ENCODE assay signal across 17 cellular contexts in the genomic region with DNA sequence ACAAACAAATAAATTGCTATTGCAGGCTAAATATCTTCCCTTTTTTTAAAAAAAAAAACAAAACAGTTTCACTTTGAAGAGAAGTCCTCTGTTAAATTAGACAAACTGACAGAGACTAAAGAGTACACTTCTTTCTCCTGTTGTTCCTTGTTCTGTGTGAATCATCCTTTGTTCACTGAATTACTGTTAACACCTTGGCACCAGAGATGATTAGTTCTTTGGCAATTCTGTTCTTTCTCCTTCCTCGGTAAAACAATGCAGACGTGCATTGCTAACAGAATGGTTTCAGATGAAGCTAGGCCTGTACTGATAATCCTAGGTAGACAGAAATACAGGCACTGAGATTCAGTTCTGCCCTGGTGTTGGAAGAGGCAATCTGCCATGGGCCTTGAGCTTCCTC.
DNase-seq lines count a peak whose midpoint lies in the region; TF ChIP-seq lines count a peak whose summit lies in the region.
"Had no signal": no experiment of that assay in that cellular context is flagged by ENCODE, and none has a peak within 500 bp of the region (broad histone marks: within the 10 kb centered on the region; RNA-seq: fewer than 3 reads in every experiment).

No MANE protein-coding gene starts in this region.

- peak overlapping the region; percentile 39 for H3K27ac Mint-ChIP-seq in neural crest cell (ENCODE audit: unreplicated experiment)
- H3K27ac Mint-ChIP-seq: T-helper 17 cell had no signal

- no peak overlapping the region for H3K4me3 ChIP-seq in GM12865 (ENCODE audit: low read depth, low read length)
- H3K4me3 ChIP-seq in tibial nerve = no peak overlapping the region
- H3K4me3 ChIP-seq in transverse colon = no peak overlapping the region
- H3K4me3 ChIP-seq: thyroid gland had no signal

- DNase-seq in GM12865 (ENCODE audit: low read depth) (peak; percentile 3), amniotic epithelial cell (ENCODE audit: low read depth) (peak; percentile 14), fibroblast of peridontal ligament (ENCODE audit: extremely low read depth) (peak; percentile 15), neural crest cell (ENCODE audit: low read depth, low spot score) (no peak), erythroblast (lab: John Stamatoyannopoulos, UW) (no peak), tibial nerve (ENCODE audit: low spot score in 2 of 2) (no peak), nucleus accumbens (lab: John Stamatoyannopoulos, UW) (no peak), transverse colon (no peak)
- DNase-seq: activated CD4-positive, CD25-positive, alpha-beta regulatory T cell; effector CD4-positive, alpha-beta T cell; GF-D8; naive B cell; NCI-H1048; NCI-H82; stimulated activated CD4-positive, alpha-beta T cell treated with anti-CD3 and anti-CD28 coated beads, Interleukin-2, amount 100 ng/mL, for 48 hours; T-helper 17 cell; thyroid gland had no signal

- peaks cover 32% of the 10 kb centered on the region for H3K4me1 Mint-ChIP-seq in neural crest cell
- H3K4me1 Mint-ChIP-seq: T-helper 17 cell had no signal

- H3K27me3 Mint-ChIP-seq in neural crest cell (ENCODE audit: low read depth) = no peaks in the 10 kb centered on the region
- H3K27me3 Mint-ChIP-seq: naive B cell, T-helper 17 cell had no signal

- H3K4me3 Mint-ChIP-seq in neural crest cell = no peak overlapping the region
- H3K4me3 Mint-ChIP-seq: naive B cell, T-helper 17 cell had no signal

- intact Hi-C loops in transverse colon (cut with DNase I; ENCODE audit: low total_unique reads) = no loop called here

- peaks cover 2% of the 10 kb centered on the region for H3K9me3 Mint-ChIP-seq in neural crest cell

- no peaks in the 10 kb centered on the region for H3K9me3 ChIP-seq in tibial nerve
- no peaks in the 10 kb centered on the region for H3K9me3 ChIP-seq in transverse colon
- H3K9me3 ChIP-seq: thyroid gland had no signal

- peaks cover 10% of the 10 kb centered on the region for H3K36me3 Mint-ChIP-seq in neural crest cell (ENCODE audit: low read depth)
- H3K36me3 Mint-ChIP-seq: naive B cell had no signal

- H3K36me3 ChIP-seq in tibial nerve = no peaks in the 10 kb centered on the region
- H3K36me3 ChIP-seq in transverse colon = no peaks in the 10 kb centered on the region
- H3K36me3 ChIP-seq: thyroid gland had no signal

- no peak for TF ChIP-seq POLR2A in erythroblast (IDR thresholded peaks at IDR 0.05; ENCODE audit: low read length)
- no peak for TF ChIP-seq POLR2A in tibial nerve (IDR thresholded peaks at IDR 0.05)
- TF ChIP-seq POLR2A in transverse colon (IDR thresholded peaks at IDR 0.05) = no peak

- in situ Hi-C loops in transverse colon (cut with MboI; ENCODE audit: low pct_ligation_motif_present in 1 of 4, low pct_unique_long_range_greater_than_20kb in 1 of 4, low sequenced_read_pairs in 3 of 4) = no loop called here

- TF ChIP-seq EP300 in tibial nerve (IDR thresholded peaks at IDR 0.05) (no peak), transverse colon (IDR thresholded peaks at IDR 0.05; ENCODE audit: low read depth) (no peak)

- WGBS in tibial nerve, 2 donors = 44 to 65% methylated on average over 2 of the region's 2 CpGs
- 23% methylated on average over 2 of the region's 2 CpGs; no CpG with 5 or more reads in 1 of the 2 donors for WGBS in transverse colon (ENCODE audit: low coverage in 1 of 2), 2 donors

- TF ChIP-seq CTCF in GM12865 (IDR thresholded peaks at IDR 0.05; ENCODE audit: insufficient read depth, low read depth, low read length, missing control alignments) (no peak), neural crest cell (conservative IDR thresholded peaks at IDR 0.05) (no peak), tibial nerve (IDR thresholded peaks at IDR 0.05) (no peak), transverse colon (IDR thresholded peaks at IDR 0.05) (no peak)

- no peaks in the 10 kb centered on the region for H3K27me3 ChIP-seq in tibial nerve
- H3K27me3 ChIP-seq in transverse colon = no peaks in the 10 kb centered on the region
- H3K27me3 ChIP-seq: thyroid gland had no signal

- H3K27ac ChIP-seq in tibial nerve = peak overlapping the region in 2 of 4 donors; percentile 39 to 53
- H3K27ac ChIP-seq in transverse colon = peak overlapping the region in 1 of 4 donors; percentile 12
- H3K27ac ChIP-seq: thyroid gland had no signal

- H3K4me1 ChIP-seq in tibial nerve (peaks cover 0 to 8% (median 3%) of the 10 kb centered on the region in 4 donors), transverse colon (peaks cover 0 to 5% (median 0%) of the 10 kb centered on the region in 4 donors)

Comparison
In these comparisons a context has a peak if more than half of its experiments do, and no peak if none do; other contexts are left out.
1. DNase-seq: peak in GM12865 (single experiment), amniotic epithelial cell (single experiment) and fibroblast of peridontal ligament (single experiment); none in neural crest cell (single experiment), erythroblast (0 of 2), tibial nerve (0 of 2), nucleus accumbens (0 of 56) and transverse colon (single experiment).